In the genomic region with DNA sequence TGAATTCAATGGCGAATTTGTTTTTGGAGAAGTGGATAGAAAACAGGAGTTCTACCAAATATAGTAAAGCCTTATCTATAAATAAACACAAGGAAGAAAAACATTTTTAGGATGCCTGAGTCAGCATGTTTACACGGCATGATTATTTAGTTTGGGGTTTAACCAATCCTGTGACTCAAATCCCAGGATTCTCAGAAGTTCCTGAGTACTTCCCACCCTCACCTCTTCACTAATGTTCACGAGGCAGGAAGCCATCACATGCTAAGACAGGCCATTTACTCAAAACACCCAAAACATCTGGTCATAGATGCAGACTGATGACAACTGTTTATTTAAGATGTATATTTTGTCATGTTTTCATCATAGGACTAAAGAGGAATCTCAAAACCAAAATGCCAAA, we compare ENCODE assay signal across 11 cellular contexts. TPM values are rescaled to one million over a fixed set of nuclear protein-coding genes. Genes with fewer than 3 reads are reported as not detected.
DNase-seq lines count a peak whose midpoint lies in the region; ATAC-seq and TF ChIP-seq lines count a peak whose summit lies in the region.
"Had no signal": no experiment of that assay in that cellular context is flagged by ENCODE, and none has a peak within 500 bp of the region (broad histone marks: within the 10 kb centered on the region; RNA-seq: fewer than 3 reads in every experiment).

No MANE protein-coding gene starts in this region.

- peaks cover 57% of the 10 kb centered on the region for H3K4me1 Mint-ChIP-seq in CD4-positive, alpha-beta T cell (ENCODE audit: low read depth)

- intact Hi-C loops in CD4-positive, alpha-beta T cell (cut with DNase I, micrococcal nuclease) = loop anchor here in 1 of 2 experiments (10.0 kb wide), 1 partner anchor 217 kb away; a partner anchor contains a TSS

- H3K14ac ChIP-seq in mesenchymal stem cell (ENCODE audit: low read length in 2 of 2) (no peak overlapping the region), neuronal stem cell (ENCODE audit: low read length) (no peak overlapping the region)

- H3K4ac ChIP-seq in mesenchymal stem cell (ENCODE audit: low read depth in 1 of 2, low read length in 2 of 2) (no peak overlapping the region), neuronal stem cell (ENCODE audit: low read length) (no peak overlapping the region)

- H3K27me3 ChIP-seq in CD4-positive, alpha-beta T cell (ENCODE audit: control insufficient read depth, insufficient read depth, low read length) = no peaks in the 10 kb centered on the region
- H3K27me3 ChIP-seq in KMS-11 (ENCODE audit: insufficient read depth, low read depth) = no peaks in the 10 kb centered on the region
- no peaks in the 10 kb centered on the region for H3K27me3 ChIP-seq in mesenchymal stem cell (ENCODE audit: control insufficient read depth in 1 of 2, insufficient read depth in 1 of 2, low read length in 2 of 2)
- H3K27me3 ChIP-seq in neuronal stem cell (ENCODE audit: control insufficient read depth in 3 of 3, insufficient read depth in 3 of 3, low read depth in 1 of 3, low read length in 3 of 3) = no peaks in the 10 kb centered on the region

- in situ Hi-C loops in astrocyte of the spinal cord (cut with HindIII; ENCODE audit: low sequenced_read_pairs) = no loop called here

- H3K9me3 ChIP-seq in CD4-positive, alpha-beta T cell (ENCODE audit: control insufficient read depth, low read length) = no peaks in the 10 kb centered on the region
- no peaks in the 10 kb centered on the region for H3K9me3 ChIP-seq in mesenchymal stem cell (ENCODE audit: control insufficient read depth, low read length)
- no peaks in the 10 kb centered on the region for H3K9me3 ChIP-seq in neuronal stem cell (replicated peaks in 1 of 2; ENCODE audit: control insufficient read depth in 2 of 2, insufficient read depth in 1 of 2, low read depth in 1 of 2, low read length in 2 of 2)

- no peak overlapping the region for H4K91ac ChIP-seq in mesenchymal stem cell (ENCODE audit: low read length)
- H4K91ac ChIP-seq in neuronal stem cell (ENCODE audit: low read depth, low read length, poor library complexity) = no peak overlapping the region

- H4K8ac ChIP-seq in mesenchymal stem cell (ENCODE audit: low read length) (no peak overlapping the region), neuronal stem cell (ENCODE audit: low read depth, low read length) (no peak overlapping the region)

- no peaks in the 10 kb centered on the region for H3K9me3 Mint-ChIP-seq in CD4-positive, alpha-beta T cell

- no peak overlapping the region for H2BK15ac ChIP-seq in mesenchymal stem cell (ENCODE audit: low read depth, poor library complexity, severe bottlenecking)
- no peak overlapping the region for H2BK15ac ChIP-seq in neuronal stem cell (ENCODE audit: low read length)

- H2BK5ac ChIP-seq in mesenchymal stem cell (ENCODE audit: low read depth, low read length, poor library complexity, severe bottlenecking) = no peak overlapping the region
- no peak overlapping the region for H2BK5ac ChIP-seq in neuronal stem cell (ENCODE audit: low read length)

- H3K4me3 ChIP-seq in KMS-11 (IDR thresholded peaks at IDR 0.05; ENCODE audit: insufficient read depth, low read depth, low read length) (no peak overlapping the region), astrocyte of the spinal cord (ENCODE audit: low read depth, low read length) (no peak overlapping the region), mesenchymal stem cell (ENCODE audit: insufficient read depth in 1 of 2, low read depth in 1 of 2, low read length in 2 of 2) (peak overlapping the region in 1 of 2 experiments; percentile 87), neuronal stem cell (ENCODE audit: low read length in 2 of 2) (no peak overlapping the region)

- no peak overlapping the region for H3K27ac ChIP-seq in CD4-positive, alpha-beta T cell (ENCODE audit: low read depth, low read length)
- H3K27ac ChIP-seq in KMS-11 = no peak overlapping the region
- H3K27ac ChIP-seq in mesenchymal stem cell (ENCODE audit: low read length, poor library complexity, severe bottlenecking) = no peak overlapping the region
- no peak overlapping the region for H3K27ac ChIP-seq in neuronal stem cell (replicated peaks; ENCODE audit: low read length)

- POLR2A ChIA-PET in CD4-positive, alpha-beta T cell (lab: Charles Lee) = interaction anchor here (1.4 to 1.7 kb wide), 2 partner anchors 9 to 89 kb away, joined by 3 to 6 read pairs; no protein-coding TSS in a partner anchor

- H3K23ac ChIP-seq in mesenchymal stem cell (ENCODE audit: low read length in 2 of 2) = no peak overlapping the region
- H3K23ac ChIP-seq in neuronal stem cell (ENCODE audit: low read depth, low read length, poor library complexity) = no peak overlapping the region

- H3K4me3 Mint-ChIP-seq in CD4-positive, alpha-beta T cell = no peak overlapping the region

- H2AFZ ChIP-seq in KMS-11 (ENCODE audit: low read depth) = no peak overlapping the region
- no peak overlapping the region for H2AFZ ChIP-seq in mesenchymal stem cell (ENCODE audit: low read depth, low read length)
- H2AFZ ChIP-seq in neuronal stem cell (ENCODE audit: low read length) = no peak overlapping the region

- peaks cover 16% of the 10 kb centered on the region for H3K36me3 Mint-ChIP-seq in CD4-positive, alpha-beta T cell (ENCODE audit: low read depth)

- CTCF ChIA-PET in CD4-positive, alpha-beta T cell (lab: Charles Lee) = interaction anchor here (1.2 to 1.4 kb wide), 2 partner anchors 12 to 15 kb away, joined by 3 to 4 read pairs; a partner anchor contains a TSS

- no peak for DNase-seq in CD4-positive, alpha-beta T cell
- DNase-seq in astrocyte of the spinal cord (ENCODE audit: low read depth, low spot score) (peak; percentile 79), mesenchymal stem cell (peak; percentile 84), NCI-H2107 treated with DMSO at 0.1 percent for 48 hours (lab: John Stamatoyannopoulos, UW; ENCODE audit: unreplicated experiment) (no peak), RPMI8226 (no peak), neuronal stem cell (ENCODE audit: low spot score) (no peak)
- no peak for DNase-seq in stimulated activated CD4-positive, alpha-beta T cell treated with anti-CD3 and anti-CD28 coated beads, Interleukin-15, amount 100 ng/mL, for 24 hours
- DNase-seq: activated CD4-positive, alpha-beta T cell treated with anti-CD3 and anti-CD28 coated beads for 4 hours; kidney; NCI-H1105 had no signal

- WGBS in mesenchymal stem cell = 0% methylated on average over 2 of the region's 3 CpGs
- no CpG with 5 or more reads among the region's 3 CpGs for WGBS in neuronal stem cell (ENCODE audit: extremely low coverage in 2 of 2, insufficient read length in 2 of 2, insufficient replicate concordance in 1 of 2), 2 donors

- H2AK5ac ChIP-seq in mesenchymal stem cell (ENCODE audit: low read length, severe bottlenecking) (no peak overlapping the region), neuronal stem cell (ENCODE audit: low read depth, low read length) (no peak overlapping the region)

- H3K79me1 ChIP-seq in mesenchymal stem cell (replicated peaks; ENCODE audit: low read length, poor library complexity, severe bottlenecking) = peaks cover 9% of the 10 kb centered on the region
- H3K79me1 ChIP-seq in neuronal stem cell (ENCODE audit: low read depth, low read length) = peaks cover 12% of the 10 kb centered on the region

- H3K18ac ChIP-seq in mesenchymal stem cell (ENCODE audit: low read depth in 1 of 2, low read length in 2 of 2) = no peak overlapping the region
- no peak overlapping the region for H3K18ac ChIP-seq in neuronal stem cell (ENCODE audit: low read length)

- H3K4me1 ChIP-seq in KMS-11 (ENCODE audit: low read depth, poor library complexity, severe bottlenecking) = peaks cover 18% of the 10 kb centered on the region
- H3K4me1 ChIP-seq in mesenchymal stem cell (ENCODE audit: control insufficient read depth, insufficient read depth, low read depth, low read length) = peaks cover 13% of the 10 kb centered on the region
- H3K4me1 ChIP-seq in neuronal stem cell (ENCODE audit: control insufficient read depth in 2 of 2, insufficient read depth in 1 of 2, low read depth in 1 of 2, low read length in 2 of 2) = peaks cover 11 to 18% of the 10 kb centered on the region in 2 donors

- no peaks in the 10 kb centered on the region for H4K20me1 ChIP-seq in KMS-11 (ENCODE audit: insufficient read depth)

- TF ChIP-seq CTCF in CD4-positive, alpha-beta T cell (IDR thresholded peaks at IDR 0.05) = no peak
- no peak for TF ChIP-seq CTCF in KMS-11 (conservative IDR thresholded peaks at IDR 0.05; ENCODE audit: low read depth, low read length)
- TF ChIP-seq CTCF in astrocyte of the spinal cord (IDR thresholded peaks at IDR 0.05; ENCODE audit: low read depth, low read length) = no peak

- H3K36me3 ChIP-seq in KMS-11 (ENCODE audit: insufficient read depth) (no peaks in the 10 kb centered on the region), mesenchymal stem cell (ENCODE audit: control insufficient read depth in 1 of 2, insufficient read depth in 2 of 2, low read depth in 1 of 2, low read length in 2 of 2) (peaks cover 2 to 5% of the 10 kb centered on the region in 2 experiments), neuronal stem cell (replicated peaks in 1 of 2; ENCODE audit: control insufficient read depth in 2 of 2, insufficient read depth in 2 of 2, low read length in 2 of 2) (peaks cover 2 to 42% of the 10 kb centered on the region in 2 donors)

- H3K27me3 Mint-ChIP-seq in CD4-positive, alpha-beta T cell = no peaks in the 10 kb centered on the region

- H3K4me2 ChIP-seq in KMS-11 (peak overlapping the region; percentile 96; the same call in 1 of the 2 replicates), mesenchymal stem cell (ENCODE audit: low read length, poor library complexity, severe bottlenecking) (no peak overlapping the region), neuronal stem cell (ENCODE audit: insufficient read depth, low read length, poor library complexity, severe bottlenecking) (no peak overlapping the region)

- H3K9ac ChIP-seq in KMS-11 (no peak overlapping the region), mesenchymal stem cell (ENCODE audit: low read length) (peak overlapping the region; percentile 94), neuronal stem cell (ENCODE audit: low read depth, low read length, poor library complexity) (no peak overlapping the region)

- H3K79me2 ChIP-seq in KMS-11 (ENCODE audit: insufficient read depth, low read depth) = peaks cover 52% of the 10 kb centered on the region

- no peak overlapping the region for H2BK12ac ChIP-seq in mesenchymal stem cell (ENCODE audit: low read length in 2 of 2)
- no peak overlapping the region for H2BK12ac ChIP-seq in neuronal stem cell (ENCODE audit: low read length)

- H3K27ac Mint-ChIP-seq in CD4-positive, alpha-beta T cell = peak overlapping the region; percentile 85

- H2BK120ac ChIP-seq in mesenchymal stem cell (ENCODE audit: low read depth, low read length) = no peak overlapping the region
- H2BK120ac ChIP-seq in neuronal stem cell (ENCODE audit: low read depth, low read length) = no peak overlapping the region

- ATAC-seq in CD4-positive, alpha-beta T cell (ENCODE audit: poor library complexity) = no peak

RNA-seq across cellular contexts. Expression of a gene that starts 3.4 kb away (rescaled TPM):
- 10 to 100 TPM; 11.3 to 11.9 TPM for total RNA-seq in CD4-positive, alpha-beta T cell
- 52.4 TPM for polyA plus RNA-seq in mesenchymal stem cell (2013, experiment 1 of 2)
- polyA plus RNA-seq in mesenchymal stem cell (2013, experiment 2 of 2) = 54.4 TPM
- polyA plus RNA-seq in neuronal stem cell (2013, experiment 1 of 2) = 77.4 TPM
- 74.7 TPM for polyA plus RNA-seq in neuronal stem cell (2013, experiment 2 of 2)

RNA-seq across cellular contexts. Expression of a gene that starts 15.0 kb away (rescaled TPM):
- total RNA-seq in CD4-positive, alpha-beta T cell = 10 to 100 TPM; 29.4 to 31.4 TPM
- polyA plus RNA-seq in mesenchymal stem cell (2013, experiment 1 of 2) = 4.1 TPM
- 3.9 TPM for polyA plus RNA-seq in mesenchymal stem cell (2013, experiment 2 of 2)
- 0.06 TPM for polyA plus RNA-seq in neuronal stem cell (2013, experiment 1 of 2)
- 0.07 TPM for polyA plus RNA-seq in neuronal stem cell (2013, experiment 2 of 2)

Comparison
In these comparisons a context has a peak if more than half of its experiments do, and no peak if none do; other contexts are left out.
1. DNase-seq: peak in astrocyte of the spinal cord (single experiment) and mesenchymal stem cell (single experiment); none in CD4-positive, alpha-beta T cell (0 of 10), NCI-H2107 treated with DMSO at 0.1 percent for 48 hours (single experiment), RPMI8226 (single experiment), stimulated activated CD4-positive, alpha-beta T cell treated with anti-CD3 and anti-CD28 coated beads, Interleukin-15, amount 100 ng/mL, for 24 hours (single experiment) and neuronal stem cell (single experiment).